ENCODE assay signal across 2 cellular contexts in genomic region chr12:55822228-55822627, GRCh38.
TF ChIP-seq lines count a peak whose summit lies in the region.

No MANE protein-coding gene starts in this region.

TF ChIP-seq in IMR-90, 13 proteins besides CTCF, POLR2A, EP300 and RAD21:
- no peak for TF ChIP-seq CHD1 (IDR thresholded peaks at IDR 0.05; ENCODE audit: low read depth, low read length)
- TF ChIP-seq NFE2L2 (IDR thresholded peaks at IDR 0.05; ENCODE audit: low read depth, low read length): no peak
- TF ChIP-seq CEBPB (IDR thresholded peaks at IDR 0.05; ENCODE audit: low read depth, low read length): no peak
- no peak for TF ChIP-seq FOS (IDR thresholded peaks at IDR 0.05; ENCODE audit: low read depth, low read length)
- 0 out of 2 replicates have a peak, but pooled peaks have one; percentile 9 for TF ChIP-seq SMC3 (IDR thresholded peaks at IDR 0.05; ENCODE audit: low read depth, low read length)
- no peak for TF ChIP-seq MAFK (IDR thresholded peaks at IDR 0.05; ENCODE audit: low read depth, low read length)
- TF ChIP-seq MAZ (IDR thresholded peaks at IDR 0.05; ENCODE audit: borderline replicate concordance, low read depth, low read length): no peak
- TF ChIP-seq MXI1 (IDR thresholded peaks at IDR 0.05; ENCODE audit: borderline replicate concordance, low read depth, low read length): no peak
- no peak for TF ChIP-seq USF2 (IDR thresholded peaks at IDR 0.05; ENCODE audit: low read depth, low read length)

TF ChIP-seq in HepG2, 621 proteins besides CTCF, POLR2A, EP300 and RAD21:
- TF ChIP-seq YEATS2 (CRISPR knock-in tag; IDR thresholded peaks at IDR 0.05; ENCODE audit: borderline replicate concordance): no peak
- TF ChIP-seq GMEB2 (CRISPR knock-in tag; IDR thresholded peaks at IDR 0.05; ENCODE audit: low read depth): no peak
- peak; percentile 71 for TF ChIP-seq RBM22 (optimal IDR thresholded peaks at IDR 0.05; ENCODE audit: low read length)
- TF ChIP-seq ZNF792 (CRISPR knock-in tag; IDR thresholded peaks at IDR 0.05): 0 out of 2 replicates have a peak, but pooled peaks have one; percentile 41
- TF ChIP-seq SP2 (CRISPR knock-in tag; IDR thresholded peaks at IDR 0.05): no peak
- 0 out of 2 replicates have a peak, but pooled peaks have one; percentile 17 for TF ChIP-seq SAP130 (CRISPR knock-in tag; IDR thresholded peaks at IDR 0.05; ENCODE audit: low read depth)
- TF ChIP-seq XRCC5 (optimal IDR thresholded peaks at IDR 0.05; ENCODE audit: low read length): peak; percentile 59
- TF ChIP-seq NFE2 (CRISPR knock-in tag; IDR thresholded peaks at IDR 0.05): no peak
- no peak for TF ChIP-seq ZNF224 (CRISPR knock-in tag; IDR thresholded peaks at IDR 0.05)
- no peak for TF ChIP-seq FOXA1 (IDR thresholded peaks at IDR 0.05)
- TF ChIP-seq FOXA1 (CRISPR knock-in tag; IDR thresholded peaks at IDR 0.05): peak; percentile 5; the same call in 1 of the 2 replicates
- TF ChIP-seq ZNF672 (CRISPR knock-in tag; IDR thresholded peaks at IDR 0.05): no peak
- TF ChIP-seq ONECUT2 (CRISPR knock-in tag; IDR thresholded peaks at IDR 0.05): peak; percentile 61
- peak; percentile 67 for TF ChIP-seq ARID3A (IDR thresholded peaks at IDR 0.05; ENCODE audit: low read depth, low read length)
- TF ChIP-seq BCL6 (CRISPR knock-in tag; IDR thresholded peaks at IDR 0.05): peak; percentile 58; the same call in 1 of the 2 replicates
- no peak for TF ChIP-seq ZNF563 (CRISPR knock-in tag; IDR thresholded peaks at IDR 0.05)
- peak; percentile 57; the same call in 1 of the 2 replicates for TF ChIP-seq RBFOX2 (IDR thresholded peaks at IDR 0.05; ENCODE audit: low read depth, low read length)
- TF ChIP-seq ZNF484 (CRISPR knock-in tag; IDR thresholded peaks at IDR 0.05; ENCODE audit: borderline replicate concordance, low read depth): no peak
- TF ChIP-seq ZNF557 (CRISPR knock-in tag; IDR thresholded peaks at IDR 0.05): 0 out of 2 replicates have a peak, but pooled peaks have one; percentile 57
- TF ChIP-seq HNF1A (IDR thresholded peaks at IDR 0.05; ENCODE audit: low read depth): no peak
- 0 out of 2 replicates have a peak, but pooled peaks have one; percentile 20 for TF ChIP-seq HNF1A (CRISPR knock-in tag; IDR thresholded peaks at IDR 0.05; ENCODE audit: borderline replicate concordance)
- no peak for TF ChIP-seq ZNF530 (CRISPR knock-in tag; IDR thresholded peaks at IDR 0.05; ENCODE audit: low read depth)
- TF ChIP-seq CREB1 (IDR thresholded peaks at IDR 0.05): peak; percentile 4; the same call in 1 of the 2 replicates
- TF ChIP-seq CREB1 (CRISPR knock-in tag; IDR thresholded peaks at IDR 0.05): no peak
- TF ChIP-seq MTF1 (CRISPR knock-in tag; IDR thresholded peaks at IDR 0.05): no peak
- TF ChIP-seq CEBPG (CRISPR knock-in tag; IDR thresholded peaks at IDR 0.05): no peak
- TF ChIP-seq ZNF446 (CRISPR knock-in tag; IDR thresholded peaks at IDR 0.05): no peak
- TF ChIP-seq TEAD3 (CRISPR knock-in tag; optimal IDR thresholded peaks at IDR 0.05; ENCODE audit: borderline replicate concordance): peak; percentile 99
